Comparison of ENCODE assay signal across 9 cellular contexts in genomic region chr9:134390537-134390936, GRCh38.
DNase-seq lines count a peak whose midpoint lies in the region; ATAC-seq lines count a peak whose summit lies in the region.
"Had no signal": no experiment of that assay in that cellular context is flagged by ENCODE, and none has a peak within 500 bp of the region (broad histone marks: within the 10 kb centered on the region; RNA-seq: fewer than 3 reads in every experiment).

No MANE protein-coding gene starts in this region.

- H3K27me3 ChIP-seq in BLaER1 treated with 17β-estradiol and CSF1 and Interleukin-3, amounts not matched to agents 10 nM and 100 nM = peaks cover 0 to 5% (median 0%) of the 10 kb centered on the region in 11 experiments; a peak in 1 of 22 replicates
- H3K27me3 ChIP-seq: SJSA1 had no signal

- peaks cover 97 to 100% (median 99%) of the 10 kb centered on the region in 11 experiments for H4K20me1 ChIP-seq in BLaER1 treated with 17β-estradiol and CSF1 and Interleukin-3, amounts not matched to agents 10 nM and 100 nM

- peak overlapping the region; percentile 8 to 65 (median 49); a peak in 17 of 22 replicates for H3K9ac ChIP-seq in BLaER1 treated with 17β-estradiol and CSF1 and Interleukin-3, amounts not matched to agents 10 nM and 100 nM

- ATAC-seq in GM21737 (IDR thresholded peaks at IDR 0.05; ENCODE audit: unreplicated experiment) = peak; percentile 23

- peak overlapping the region in 3 of 11 experiments; percentile 30 to 54 (median 50); a peak in 6 of 22 replicates for H3K27ac ChIP-seq in BLaER1 treated with 17β-estradiol and CSF1 and Interleukin-3, amounts not matched to agents 10 nM and 100 nM
- H3K27ac ChIP-seq: SJSA1 had no signal

- peak; percentile 41 for DNase-seq in activated CD4-positive, alpha-beta T cell treated with anti-CD3 and anti-CD28 coated beads for 1 hour
- DNase-seq in germinal center (ENCODE audit: low spot score) = peak; percentile 38
- no peak for DNase-seq in NCI-H2081 treated with DMSO at 0.1 percent for 48 hours (lab: John Stamatoyannopoulos, UW)
- DNase-seq in NCI-H524 (lab: John Stamatoyannopoulos, UW) = no peak
- DNase-seq in 8988T = no peak
- no peak for DNase-seq in NOMO-1 treated with DMSO at 0.1 percent for 48 hours (lab: John Stamatoyannopoulos, UW; ENCODE audit: unreplicated experiment)

- H3K4me3 ChIP-seq in BLaER1 treated with 17β-estradiol and CSF1 and Interleukin-3, amounts not matched to agents 10 nM and 100 nM = peak overlapping the region in 7 of 10 experiments; percentile 5 to 41 (median 23); a peak in 8 of 20 replicates
- H3K4me3 ChIP-seq: SJSA1 had no signal

- H3K9me3 ChIP-seq in BLaER1 treated with 17β-estradiol and CSF1 and Interleukin-3, amounts not matched to agents 10 nM and 100 nM (replicated peaks in 1 of 11) = peaks cover 0 to 5% (median 0%) of the 10 kb centered on the region in 11 experiments; a peak in 1 of 22 replicates
- H3K9me3 ChIP-seq: SJSA1 had no signal

- peak overlapping the region; percentile 81 to 98 (median 93) for H3K4me2 ChIP-seq in BLaER1 treated with 17β-estradiol and CSF1 and Interleukin-3, amounts not matched to agents 10 nM and 100 nM

- peaks cover 0 to 14% (median 0%) of the 10 kb centered on the region in 11 experiments; a peak in 3 of 22 replicates for H3K36me3 ChIP-seq in BLaER1 treated with 17β-estradiol and CSF1 and Interleukin-3, amounts not matched to agents 10 nM and 100 nM
- H3K36me3 ChIP-seq: SJSA1 had no signal

- peaks cover 94 to 100% (median 99%) of the 10 kb centered on the region in 10 experiments for H3K4me1 ChIP-seq in BLaER1 treated with 17β-estradiol and CSF1 and Interleukin-3, amounts not matched to agents 10 nM and 100 nM
- H3K4me1 ChIP-seq: SJSA1 had no signal

Comparison
In these comparisons a context has a peak if more than half of its experiments do, and no peak if none do; other contexts are left out.
1. DNase-seq: peak in activated CD4-positive, alpha-beta T cell treated with anti-CD3 and anti-CD28 coated beads for 1 hour (single experiment) and germinal center (single experiment); none in NCI-H2081 treated with DMSO at 0.1 percent for 48 hours (single experiment), NCI-H524 (0 of 2), 8988T (single experiment) and NOMO-1 treated with DMSO at 0.1 percent for 48 hours (single experiment).